ENCODE assay signal across 22 cellular contexts in the genomic region with DNA sequence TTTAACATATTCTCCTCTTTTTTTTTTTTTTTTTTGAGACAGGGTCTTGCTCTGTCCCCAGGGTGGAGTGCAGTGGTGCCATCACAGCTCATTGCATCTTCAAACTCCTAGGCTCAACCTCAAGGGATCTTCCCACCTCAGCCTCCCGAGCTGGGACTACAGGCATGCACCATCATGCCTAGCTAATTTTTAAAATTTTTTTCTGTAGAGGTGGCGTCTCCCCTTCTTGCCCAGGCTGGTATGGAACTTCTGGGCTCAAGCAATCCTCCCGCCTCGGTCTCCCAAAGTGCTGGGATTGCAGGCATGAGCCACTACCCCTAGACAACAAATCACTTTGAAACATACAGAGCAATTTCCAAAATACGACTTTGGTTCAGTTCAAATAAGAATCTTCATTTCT.
"Had no signal": no experiment of that assay in that cellular context is flagged by ENCODE, and none has a peak within 500 bp of the region (broad histone marks: within the 10 kb centered on the region; RNA-seq: fewer than 3 reads in every experiment).

No MANE protein-coding gene starts in this region.

- H3K36me3 ChIP-seq: left ventricle myocardium inferior, ovary, right atrium auricular region, right lobe of liver, stomach, thyroid gland, transverse colon, upper lobe of left lung, vagina had no signal

- DNase-seq: hippocampal formation; left ventricle myocardium inferior; midbrain; mucosa of descending colon; naive thymus-derived CD4-positive, alpha-beta T cell; ovary; right lobe of liver; stimulated activated CD4-positive, alpha-beta T cell treated with anti-CD3 and anti-CD28 coated beads, Interleukin-12 subunit alpha, Interleukin-12 subunit beta, amount 100 ng/mL, for 4 hours; stimulated activated CD4-positive, alpha-beta T cell treated with anti-CD3 and anti-CD28 coated beads, Interleukin-15, amount 100 ng/mL, for 24 hours; stimulated activated CD4-positive, alpha-beta T cell treated with anti-CD3 and anti-CD28 coated beads, Interleukin-2, amount 100 ng/mL, for 24 hours; stimulated activated CD4-positive, alpha-beta T cell treated with anti-CD3 and anti-CD28 coated beads, Interleukin-4, amount 100 ng/mL, for 1 hour; stimulated activated naive B cell treated with anti-CD40 and anti-IgM and Interleukin-4, amounts not matched to agents 10 μg/mL and 1 μg/mL and 100 μg/mL, for 72 hours; stimulated activated naive CD8-positive, alpha-beta T cell treated with anti-CD3 and anti-CD28 coated beads, Interleukin-15, Interleukin-2, amounts not matched to agents 100 U/mL and 50 U/mL, for 24 hours; stomach; testis; thyroid gland; transverse colon; upper lobe of left lung had no signal

- H3K4me3 ChIP-seq: left ventricle myocardium inferior, lung, mucosa of descending colon, ovary, right atrium auricular region, right lobe of liver, stomach, testis, thyroid gland, transverse colon, upper lobe of left lung, vagina had no signal

- H3K4me1 ChIP-seq: left ventricle myocardium inferior, right atrium auricular region, right lobe of liver, stomach, testis, transverse colon, upper lobe of left lung, vagina had no signal

- H3K27me3 ChIP-seq: ovary, right atrium auricular region, right lobe of liver, stomach, testis, thyroid gland, transverse colon, upper lobe of left lung, vagina had no signal

- H3K27ac ChIP-seq: left ventricle myocardium inferior, ovary, right atrium auricular region, right lobe of liver, stomach, testis, thyroid gland, transverse colon, upper lobe of left lung, vagina had no signal

- ATAC-seq: mucosa of descending colon; naive thymus-derived CD4-positive, alpha-beta T cell; natural killer cell treated with Interleukin-12 subunit alpha and Interleukin-12 subunit beta and Interleukin-15 and Interleukin-18, amount 100 ng/mL, for 72 hours; right lobe of liver; stimulated activated naive B cell treated with anti-CD40 and anti-IgM and Interleukin-4, amounts not matched to agents 10 μg/mL and 1 μg/mL and 100 μg/mL, for 72 hours; stimulated activated naive CD8-positive, alpha-beta T cell treated with anti-CD3 and anti-CD28 coated beads, Interleukin-15, Interleukin-2, amounts not matched to agents 100 U/mL and 50 U/mL, for 24 hours had no signal

- H3K9me3 ChIP-seq: left ventricle myocardium inferior, mucosa of descending colon, ovary, right atrium auricular region, right lobe of liver, stomach, testis, thyroid gland, transverse colon, upper lobe of left lung, vagina had no signal
